10 cellular contexts compared by ENCODE assay signal in genomic region chr3:195899701-195900425, GRCh38. TPM values are rescaled to one million over a fixed set of nuclear protein-coding genes. Genes with fewer than 3 reads are reported as not detected.
DNase-seq lines count a peak whose midpoint lies in the region; ATAC-seq and TF ChIP-seq lines count a peak whose summit lies in the region.
"Had no signal": no experiment of that assay in that cellular context is flagged by ENCODE, and none has a peak within 500 bp of the region (broad histone marks: within the 10 kb centered on the region; RNA-seq: fewer than 3 reads in every experiment).

No MANE protein-coding gene starts in this region.

- no peak overlapping the region for H4K12ac ChIP-seq in trophoblast cell (ENCODE audit: low read depth, low read length)

- H2AK5ac ChIP-seq in trophoblast cell (ENCODE audit: low read length), result peak overlapping the region; percentile 2

- H3K9ac ChIP-seq in trophoblast cell (ENCODE audit: low read length), result no peak overlapping the region

- no TSS peak for BruUV-seq in Panc1 (replicated peaks; lab: Mats Ljungman, UMichigan)

- H3K27ac Mint-ChIP-seq in dendritic cell treated with granulocyte-macrophage colony-stimulating factor and Interleukin-4, amounts not matched to agents 40 ng/mL and 50 ng/mL, for 4 days, result peak overlapping the region; percentile 96

- no peaks in the 10 kb centered on the region for H3K27me3 ChIP-seq in Panc1 (ENCODE audit: control insufficient read depth, insufficient read depth, low read length)
- H3K27me3 ChIP-seq in trophoblast cell (ENCODE audit: insufficient read depth, low read length), result no peaks in the 10 kb centered on the region
- no peaks in the 10 kb centered on the region for H3K27me3 ChIP-seq in WERI-Rb-1 (ENCODE audit: insufficient read depth, low read depth, severe bottlenecking)

- DNase-seq in DMS 273 (lab: John Stamatoyannopoulos, UW; ENCODE audit: unreplicated experiment) (peak; percentile 72), Panc1 (ENCODE audit: low read depth, low spot score) (no peak), trophoblast cell (no peak), midbrain (lab: John Stamatoyannopoulos, UW) (no peak), WERI-Rb-1 (no peak)
- DNase-seq: DMS153, NCI-H1048, SW 1271 had no signal

- no peaks in the 10 kb centered on the region for H3K27me3 Mint-ChIP-seq in dendritic cell treated with granulocyte-macrophage colony-stimulating factor and Interleukin-4, amounts not matched to agents 40 ng/mL and 50 ng/mL, for 4 days

- H3K18ac ChIP-seq in trophoblast cell (ENCODE audit: low read length), result peak overlapping the region; percentile 34

- no peak overlapping the region for H2BK5ac ChIP-seq in trophoblast cell (ENCODE audit: low read depth, low read length, poor library complexity)

- no peak overlapping the region for H2AFZ ChIP-seq in trophoblast cell (ENCODE audit: insufficient read depth, low read length, poor library complexity)

- peaks cover 20% of the 10 kb centered on the region for H3K79me2 ChIP-seq in trophoblast cell (ENCODE audit: control insufficient read depth, insufficient read depth, low read length, poor library complexity)

- peak overlapping the region; percentile 58 for H3K4me3 Mint-ChIP-seq in dendritic cell treated with granulocyte-macrophage colony-stimulating factor and Interleukin-4, amounts not matched to agents 40 ng/mL and 50 ng/mL, for 4 days

- H3K14ac ChIP-seq in trophoblast cell (ENCODE audit: low read length), result no peak overlapping the region

- H2BK120ac ChIP-seq in trophoblast cell (ENCODE audit: insufficient read depth, low read length, poor library complexity), result no peak overlapping the region

- TF ChIP-seq CTCF in Panc1 (IDR thresholded peaks at IDR 0.05) (no peak), WERI-Rb-1 (IDR thresholded peaks at IDR 0.05; ENCODE audit: low read depth, low read length) (no peak)

- intact Hi-C loops in Panc1 (cut with micrococcal nuclease; ENCODE audit: unreplicated experiment), result no loop called here
- intact Hi-C loops in dendritic cell treated with granulocyte-macrophage colony-stimulating factor and Interleukin-4, amounts not matched to agents 40 ng/mL and 50 ng/mL, for 4 days (cut with micrococcal nuclease), result loop anchor here (1.0 kb wide), 1 partner anchor 9 kb away; no protein-coding TSS in a partner anchor

- peaks cover 25% of the 10 kb centered on the region for H3K79me1 ChIP-seq in trophoblast cell (ENCODE audit: low read length)

- no peak overlapping the region for H3K4me3 ChIP-seq in Panc1 (ENCODE audit: low read depth in 2 of 2, low read length in 2 of 2)
- H3K4me3 ChIP-seq in trophoblast cell (ENCODE audit: low read depth, low read length), result no peak overlapping the region
- no peak overlapping the region for H3K4me3 ChIP-seq in WERI-Rb-1 (ENCODE audit: low read depth, low read length)

- peak overlapping the region; percentile 38 for H3K4ac ChIP-seq in trophoblast cell (ENCODE audit: low read depth, low read length)

- CTCF ChIA-PET in Panc1 (lab: Charles Lee), result interaction anchor here (0.5 kb wide), 1 partner anchor 259 kb away, joined by 4 read pairs; no protein-coding TSS in a partner anchor

- H3K4me2 ChIP-seq in trophoblast cell (ENCODE audit: low read length), result no peak overlapping the region

- H2BK12ac ChIP-seq in trophoblast cell (ENCODE audit: low read length), result no peak overlapping the region

- H4K91ac ChIP-seq in trophoblast cell (ENCODE audit: low read depth, low read length), result no peak overlapping the region

- H3K9me3 ChIP-seq in Panc1 (ENCODE audit: control insufficient read depth, insufficient read depth, low read depth, low read length) (no peaks in the 10 kb centered on the region), trophoblast cell (ENCODE audit: insufficient read depth, low read depth, low read length) (no peaks in the 10 kb centered on the region), WERI-Rb-1 (ENCODE audit: severe bottlenecking) (no peaks in the 10 kb centered on the region)

- H3K4me1 ChIP-seq in Panc1 (ENCODE audit: control insufficient read depth, insufficient read depth, low read length) (peaks cover 48% of the 10 kb centered on the region), trophoblast cell (ENCODE audit: control insufficient read depth in 1 of 2, insufficient read depth in 2 of 2, low read length in 2 of 2) (peaks cover 30 to 41% of the 10 kb centered on the region in 2 experiments)

- POLR2A ChIA-PET in Panc1 (lab: Charles Lee), result no interaction called here

- H3K23ac ChIP-seq in trophoblast cell (ENCODE audit: low read length), result no peak overlapping the region

- H3K4me1 Mint-ChIP-seq in dendritic cell treated with granulocyte-macrophage colony-stimulating factor and Interleukin-4, amounts not matched to agents 40 ng/mL and 50 ng/mL, for 4 days (ENCODE audit: low read depth), result peaks cover 91% of the 10 kb centered on the region

- WGBS in trophoblast cell (ENCODE audit: extremely low coverage, insufficient coverage, insufficient read length), result no CpG with 5 or more reads among the region's 15 CpGs

- H3K36me3 Mint-ChIP-seq in dendritic cell treated with granulocyte-macrophage colony-stimulating factor and Interleukin-4, amounts not matched to agents 40 ng/mL and 50 ng/mL, for 4 days (ENCODE audit: low read depth), result no peaks in the 10 kb centered on the region

- no peaks in the 10 kb centered on the region for H3K9me3 Mint-ChIP-seq in dendritic cell treated with granulocyte-macrophage colony-stimulating factor and Interleukin-4, amounts not matched to agents 40 ng/mL and 50 ng/mL, for 4 days

- 0 out of 2 replicates have a peak overlapping the region, but pooled peaks have one; percentile 30 for H3K27ac ChIP-seq in Panc1 (ENCODE audit: low read length)
- H3K27ac ChIP-seq in trophoblast cell (ENCODE audit: low read depth, low read length), result no peak overlapping the region
- no peak overlapping the region for H3K27ac ChIP-seq in WERI-Rb-1

- H4K8ac ChIP-seq in trophoblast cell (ENCODE audit: low read depth, low read length), result no peak overlapping the region

- H3K36me3 ChIP-seq in Panc1 (ENCODE audit: control insufficient read depth, insufficient read depth, low read length) (no peaks in the 10 kb centered on the region), trophoblast cell (ENCODE audit: control insufficient read depth in 1 of 2, insufficient read depth in 2 of 2, low read length in 2 of 2) (peaks cover 0 to 5% of the 10 kb centered on the region in 2 experiments), WERI-Rb-1 (no peaks in the 10 kb centered on the region)

- in situ Hi-C loops in Panc1 (cut with HindIII; ENCODE audit: low pct_unique_long_range_greater_than_20kb, low sequenced_read_pairs), result no loop called here

- ATAC-seq in Panc1 (no peak), HG03095 (IDR thresholded peaks at IDR 0.05; ENCODE audit: unreplicated experiment) (no peak)

RNA-seq across cellular contexts. Expression of gene TNK2, which starts 8.5 kb away (rescaled TPM):
- total RNA-seq in Panc1 (2021; ENCODE audit: unreplicated experiment), result 72.3 TPM
- polyA plus RNA-seq in Panc1 (2012; ENCODE audit: insufficient read length), result 89.5 TPM
- 22.5 TPM in 2 replicates for polyA plus RNA-seq in trophoblast cell (2013)
